19 cellular contexts compared by ENCODE assay signal in genomic region chr13:34340534-34340933, GRCh38.
DNase-seq lines count a peak whose midpoint lies in the region; ATAC-seq, FAIRE-seq and TF ChIP-seq lines count a peak whose summit lies in the region.
"Had no signal": no experiment of that assay in that cellular context is flagged by ENCODE, and none has a peak within 500 bp of the region (broad histone marks: within the 10 kb centered on the region; RNA-seq: fewer than 3 reads in every experiment).

No MANE protein-coding gene starts in this region.

- no peaks in the 10 kb centered on the region for H3K79me2 ChIP-seq in keratinocyte (ENCODE audit: control insufficient read depth, insufficient read depth, low read length)

- no peaks in the 10 kb centered on the region for H4K20me1 ChIP-seq in keratinocyte (ENCODE audit: control insufficient read depth, extremely low read depth, insufficient read depth, low read length)

- FAIRE-seq in bronchial epithelial cell (lab: Jason Lieb, UNC), result peak; percentile 83
- FAIRE-seq in keratinocyte (lab: Jason Lieb, UNC), result peak; percentile 95

- H3K36me3 ChIP-seq in bronchial epithelial cell (ENCODE audit: control insufficient read depth, insufficient read depth, low read length) (no peaks in the 10 kb centered on the region), keratinocyte (ENCODE audit: control insufficient read depth in 2 of 2, extremely low read depth in 1 of 2, insufficient read depth in 2 of 2, low read length in 2 of 2) (no peaks in the 10 kb centered on the region), upper lobe of right lung (no peaks in the 10 kb centered on the region)
- H3K36me3 ChIP-seq: gastrocnemius medialis, Peyer's patch, spleen, uterus had no signal

- dilution Hi-C loops in keratinocyte (cut with MboI; ENCODE audit: extremely low pct_ligation_motif_present, low sequenced_read_pairs), result no loop called here

- no peak for ATAC-seq in upper lobe of right lung
- ATAC-seq: gastrocnemius medialis; naive thymus-derived CD8-positive, alpha-beta T cell had no signal

- H3K4me1 ChIP-seq in keratinocyte (ENCODE audit: control insufficient read depth, extremely low read depth, insufficient read depth, low read length), result peaks cover 9% of the 10 kb centered on the region
- H3K4me1 ChIP-seq in upper lobe of right lung, result no peaks in the 10 kb centered on the region
- H3K4me1 ChIP-seq: gastrocnemius medialis, Peyer's patch, spleen, uterus had no signal

- intact Hi-C loops in upper lobe of right lung (cut with DNase I), result no loop called here

- peak overlapping the region; percentile 41 for H2AFZ ChIP-seq in keratinocyte (ENCODE audit: control insufficient read depth, low read length)

- H3K9me3 ChIP-seq in keratinocyte (ENCODE audit: control insufficient read depth, low read depth, low read length) (no peaks in the 10 kb centered on the region), upper lobe of right lung (no peaks in the 10 kb centered on the region)
- H3K9me3 ChIP-seq: gastrocnemius medialis, Peyer's patch, uterus had no signal

- no peak overlapping the region for H3K9ac ChIP-seq in keratinocyte (ENCODE audit: control insufficient read depth, extremely low read depth, insufficient read depth, low read length)

- H3K9me1 ChIP-seq in keratinocyte (ENCODE audit: control insufficient read depth, extremely low read depth, insufficient read depth, low read length), result no peaks in the 10 kb centered on the region

- H3K4me3 ChIP-seq in bronchial epithelial cell (ENCODE audit: low read depth, low read length) (no peak overlapping the region), keratinocyte (ENCODE audit: control insufficient read depth in 2 of 3, extremely low read depth in 1 of 3, insufficient read depth in 2 of 3, low read depth in 1 of 3, low read length in 3 of 3) (no peak overlapping the region), upper lobe of right lung (no peak overlapping the region)
- H3K4me3 ChIP-seq: gastrocnemius medialis, lung, Peyer's patch, spleen, uterus had no signal

- H3K27me3 ChIP-seq in bronchial epithelial cell (ENCODE audit: control insufficient read depth, insufficient read depth, low read length) (no peaks in the 10 kb centered on the region), keratinocyte (ENCODE audit: control insufficient read depth, extremely low read depth, insufficient read depth, low read length) (no peaks in the 10 kb centered on the region), upper lobe of right lung (no peaks in the 10 kb centered on the region)
- H3K27me3 ChIP-seq: gastrocnemius medialis, Peyer's patch, spleen, uterus had no signal

- H3K27ac ChIP-seq in keratinocyte (ENCODE audit: control insufficient read depth, insufficient read depth, low read length), result no peak overlapping the region
- H3K27ac ChIP-seq in upper lobe of right lung, result no peak overlapping the region
- H3K27ac ChIP-seq: gastrocnemius medialis, Peyer's patch, spleen, uterus had no signal

- H3K4me2 ChIP-seq in keratinocyte (ENCODE audit: control insufficient read depth, extremely low read depth, insufficient read depth, low read depth, low read length), result no peak overlapping the region

- TF ChIP-seq CTCF in bronchial epithelial cell (IDR thresholded peaks at IDR 0.05; ENCODE audit: insufficient read depth, low read length, severe bottlenecking), result no peak
- no peak for TF ChIP-seq CTCF in keratinocyte (optimal IDR thresholded peaks at IDR 0.05 in 1 of 3, IDR thresholded peaks at IDR 0.05 in 1 of 3, conservative IDR thresholded peaks at IDR 0.05 in 1 of 3; ENCODE audit: extremely low read depth in 1 of 3, insufficient read depth in 2 of 3, low read length in 3 of 3)
- no peak for TF ChIP-seq CTCF in upper lobe of right lung (IDR thresholded peaks at IDR 0.05)

- DNase-seq in Ammon's horn (ENCODE audit: low spot score) (peak; percentile 29), HT1080 (ENCODE audit: low read depth) (peak; percentile 97), bronchial epithelial cell (ENCODE audit: low read depth) (peak; percentile 95), keratinocyte (ENCODE audit: low read depth, low spot score) (peak; percentile 55), SHP77 treated with DMSO at 0.1 percent for 48 hours (lab: John Stamatoyannopoulos, UW) (no peak), upper lobe of right lung (no peak), activated T-cell treated with anti-CD3 and anti-CD28 coated beads for 4 hours (no peak), SIG-M5 treated with dmso at 0.1 percent for 504 hours (lab: John Stamatoyannopoulos, UW; ENCODE audit: unreplicated experiment) (no peak)
- DNase-seq: activated CD4-positive, alpha-beta T cell treated with anti-CD3 and anti-CD28 coated beads for 1 hour; activated naive CD4-positive, alpha-beta T cell treated with anti-CD3 and anti-CD28 coated beads, Interleukin-2, amount 10 ng/mL, durations not matched to agents 7 days and 5 days; gastrocnemius medialis; naive thymus-derived CD8-positive, alpha-beta T cell; NCI-H1694; NCI-H524 treated with DMSO at 0.1 percent for 48 hours; Peyer's patch; spleen; stimulated activated naive CD4-positive, alpha-beta T cell treated with Interleukin-2 at 50 U/mL for 16 hours; uterus had no signal

Comparison
In these comparisons a context has a peak if more than half of its experiments do, and no peak if none do; other contexts are left out.
1. DNase-seq: peak in Ammon's horn (single experiment), HT1080 (single experiment), bronchial epithelial cell (single experiment) and keratinocyte (single experiment); none in SHP77 treated with DMSO at 0.1 percent for 48 hours (single experiment), upper lobe of right lung (single experiment), activated T-cell treated with anti-CD3 and anti-CD28 coated beads for 4 hours (single experiment) and SIG-M5 treated with dmso at 0.1 percent for 504 hours (single experiment).